ENCODE assay signal across 21 cellular contexts in the genomic region with DNA sequence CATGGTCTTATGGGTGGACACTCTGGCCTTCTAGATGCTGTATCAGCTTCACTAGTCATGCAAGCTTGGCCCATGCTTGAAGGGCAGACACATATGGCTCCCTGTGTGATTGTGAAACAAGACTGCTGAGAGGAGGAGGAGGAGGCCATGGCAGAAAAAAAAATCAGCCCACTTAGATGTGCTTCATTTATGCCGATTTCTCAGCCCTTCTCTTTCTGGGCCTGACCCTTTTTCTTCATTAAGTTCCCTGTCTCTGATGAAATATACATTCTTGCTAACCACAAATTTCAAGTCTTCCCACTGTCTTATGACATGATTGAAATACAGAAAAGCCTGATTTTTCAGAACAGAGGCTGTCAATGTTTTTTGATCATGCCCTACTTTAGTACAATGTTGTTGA.
A peak's percentile ranks its signal among the peaks of the same experiment; 100 is the strongest.
DNase-seq lines count a peak whose midpoint lies in the region; ATAC-seq and TF ChIP-seq lines count a peak whose summit lies in the region.
"Had no signal": no experiment of that assay in that cellular context is flagged by ENCODE, and none has a peak within 500 bp of the region (broad histone marks: within the 10 kb centered on the region; RNA-seq: fewer than 3 reads in every experiment).

No MANE protein-coding gene starts in this region.

- no peak for TF ChIP-seq POLR2A in body of pancreas (IDR thresholded peaks at IDR 0.05)

- H3K4me1 ChIP-seq in smooth muscle cell (ENCODE audit: low read depth), result no peaks in the 10 kb centered on the region
- H3K4me1 ChIP-seq in body of pancreas, result no peaks in the 10 kb centered on the region
- H3K4me1 ChIP-seq: spleen had no signal

- in situ Hi-C loops in astrocyte of the spinal cord (cut with HindIII; ENCODE audit: low sequenced_read_pairs), result no loop called here

- intact Hi-C loops in body of pancreas (cut with DNase I), result no loop called here

- H3K27me3 ChIP-seq in smooth muscle cell (ENCODE audit: low read depth) (no peaks in the 10 kb centered on the region), body of pancreas (no peaks in the 10 kb centered on the region)
- H3K27me3 ChIP-seq: BLaER1 treated with 17β-estradiol and CSF1 and Interleukin-3, amounts not matched to agents 10 nM and 100 nM; heart right ventricle; spleen had no signal

- H3K4me3 Mint-ChIP-seq in HFFc6, result peak overlapping the region; percentile 35
- H3K4me3 Mint-ChIP-seq: dendritic cell treated with granulocyte-macrophage colony-stimulating factor and Interleukin-4, amounts not matched to agents 40 ng/mL and 50 ng/mL, for 4 days; memory B cell; nephron had no signal

- H3K36me3 ChIP-seq in smooth muscle cell (ENCODE audit: low read depth) (no peaks in the 10 kb centered on the region), body of pancreas (replicated peaks in 1 of 2; ENCODE audit: insufficient read depth in 1 of 2, low read depth in 2 of 2) (no peaks in the 10 kb centered on the region)
- H3K36me3 ChIP-seq: BLaER1 treated with 17β-estradiol and CSF1 and Interleukin-3, amounts not matched to agents 10 nM and 100 nM; heart right ventricle; spleen; thoracic aorta had no signal

- no peak for ATAC-seq in body of pancreas
- ATAC-seq in HG02678 (IDR thresholded peaks at IDR 0.05; ENCODE audit: unreplicated experiment), result no peak
- ATAC-seq: heart right ventricle had no signal

- H3K79me2 ChIP-seq in smooth muscle cell (ENCODE audit: low read depth), result no peaks in the 10 kb centered on the region

- peak overlapping the region; percentile 63 for H2AFZ ChIP-seq in smooth muscle cell (ENCODE audit: low read depth)

- H3K4me1 Mint-ChIP-seq in HFFc6 (ENCODE audit: low read depth), result peaks cover 47% of the 10 kb centered on the region
- H3K4me1 Mint-ChIP-seq: memory B cell, nephron had no signal

- no peaks in the 10 kb centered on the region for H3K36me3 Mint-ChIP-seq in HFFc6 (ENCODE audit: low read depth)
- H3K36me3 Mint-ChIP-seq: memory B cell had no signal

- H3K9ac ChIP-seq in smooth muscle cell (ENCODE audit: low read depth), result no peak overlapping the region
- H3K9ac ChIP-seq: BLaER1 treated with 17β-estradiol and CSF1 and Interleukin-3, amounts not matched to agents 10 nM and 100 nM had no signal

- peaks cover 9% of the 10 kb centered on the region for H3F3A ChIP-seq in smooth muscle cell (ENCODE audit: low read depth)

- H3K9me3 Mint-ChIP-seq in HFFc6, result no peaks in the 10 kb centered on the region
- H3K9me3 Mint-ChIP-seq: dendritic cell treated with granulocyte-macrophage colony-stimulating factor and Interleukin-4, amounts not matched to agents 40 ng/mL and 50 ng/mL, for 4 days had no signal

- TF ChIP-seq CTCF in HFFc6 (IDR thresholded peaks at IDR 0.05) (no peak), astrocyte of the spinal cord (IDR thresholded peaks at IDR 0.05; ENCODE audit: low read depth, low read length) (no peak), foreskin fibroblast (IDR thresholded peaks at IDR 0.05; ENCODE audit: low read depth, low read length) (no peak), smooth muscle cell (IDR thresholded peaks at IDR 0.05; ENCODE audit: borderline replicate concordance, insufficient read depth, poor library complexity, severe bottlenecking) (no peak), body of pancreas (IDR thresholded peaks at IDR 0.05) (no peak)

- H3K27ac ChIP-seq in smooth muscle cell (ENCODE audit: low read depth), result peak overlapping the region; percentile 68
- no peak overlapping the region for H3K27ac ChIP-seq in body of pancreas
- H3K27ac ChIP-seq: BLaER1 treated with 17β-estradiol and CSF1 and Interleukin-3, amounts not matched to agents 10 nM and 100 nM; heart right ventricle; spleen; thoracic aorta; VCaP had no signal

- 32% methylated on average over 1 of the region's 1 CpG for WGBS in smooth muscle cell (ENCODE audit: low lambda C conversion rate)
- 61 to 70% methylated on average over 1 of the region's 1 CpG for WGBS in body of pancreas, 2 donors

- peak overlapping the region; percentile 85 for H3K27ac Mint-ChIP-seq in HFFc6
- H3K27ac Mint-ChIP-seq: dendritic cell treated with granulocyte-macrophage colony-stimulating factor and Interleukin-4, amounts not matched to agents 40 ng/mL and 50 ng/mL, for 4 days; memory B cell; nephron had no signal

- H3K9me3 ChIP-seq in smooth muscle cell (replicated peaks; ENCODE audit: low read depth), result no peaks in the 10 kb centered on the region
- H3K9me3 ChIP-seq in body of pancreas, result no peaks in the 10 kb centered on the region
- H3K9me3 ChIP-seq: BLaER1 treated with 17β-estradiol and CSF1 and Interleukin-3, amounts not matched to agents 10 nM and 100 nM; heart right ventricle; thoracic aorta had no signal

- H4K20me1 ChIP-seq in smooth muscle cell (ENCODE audit: low read depth), result no peaks in the 10 kb centered on the region
- H4K20me1 ChIP-seq: BLaER1 treated with 17β-estradiol and CSF1 and Interleukin-3, amounts not matched to agents 10 nM and 100 nM had no signal

- no peak for DNase-seq in HFFc6
- DNase-seq in astrocyte of the spinal cord (ENCODE audit: low read depth, low spot score), result peak; percentile 37
- peak; percentile 88 to 89 for DNase-seq in foreskin fibroblast
- DNase-seq in smooth muscle cell (lab: John Stamatoyannopoulos, UW; ENCODE audit: unreplicated experiment), result no peak
- no peak for DNase-seq in body of pancreas
- no peak for DNase-seq in GDM1 (lab: John Stamatoyannopoulos, UW)
- DNase-seq: activated CD4-positive, alpha-beta T cell treated with anti-CD3 and anti-CD28 coated beads, Interleukin-2, amount 50 U/mL, for 48 hours; activated naive CD4-positive, alpha-beta T cell treated with Interleukin-2 at 50 U/mL for 16 hours; activated T-cell treated with anti-CD3 and anti-CD28 coated beads, Interleukin-2, amount 50 U/mL, for 1 hour; GF-D8; heart right ventricle; NCI-H1436; NCI-H446 treated with DMSO at 0.1 percent for 48 hours; spleen had no signal

- H3K27me3 Mint-ChIP-seq in HFFc6 (ENCODE audit: insufficient read depth), result peaks cover 1% of the 10 kb centered on the region
- H3K27me3 Mint-ChIP-seq: dendritic cell treated with granulocyte-macrophage colony-stimulating factor and Interleukin-4, amounts not matched to agents 40 ng/mL and 50 ng/mL, for 4 days; memory B cell had no signal

- peak overlapping the region; percentile 57 for H3K4me2 ChIP-seq in smooth muscle cell

- H3K4me3 ChIP-seq in astrocyte of the spinal cord (ENCODE audit: low read depth, low read length) (no peak overlapping the region), foreskin fibroblast (ENCODE audit: low read depth in 1 of 2, low read length in 2 of 2) (no peak overlapping the region), smooth muscle cell (no peak overlapping the region), body of pancreas (no peak overlapping the region)
- H3K4me3 ChIP-seq: BLaER1 treated with 17β-estradiol and CSF1 and Interleukin-3, amounts not matched to agents 10 nM and 100 nM; heart right ventricle; spleen; thoracic aorta had no signal

Comparison
In these comparisons a context has a peak if more than half of its experiments do, and no peak if none do; other contexts are left out.
1. DNase-seq: peak in astrocyte of the spinal cord (single experiment) and foreskin fibroblast (2 of 2); none in HFFc6 (single experiment), smooth muscle cell (single experiment), body of pancreas (0 of 4) and GDM1 (single experiment).